2 cellular contexts compared by ENCODE assay signal in the genomic region with DNA sequence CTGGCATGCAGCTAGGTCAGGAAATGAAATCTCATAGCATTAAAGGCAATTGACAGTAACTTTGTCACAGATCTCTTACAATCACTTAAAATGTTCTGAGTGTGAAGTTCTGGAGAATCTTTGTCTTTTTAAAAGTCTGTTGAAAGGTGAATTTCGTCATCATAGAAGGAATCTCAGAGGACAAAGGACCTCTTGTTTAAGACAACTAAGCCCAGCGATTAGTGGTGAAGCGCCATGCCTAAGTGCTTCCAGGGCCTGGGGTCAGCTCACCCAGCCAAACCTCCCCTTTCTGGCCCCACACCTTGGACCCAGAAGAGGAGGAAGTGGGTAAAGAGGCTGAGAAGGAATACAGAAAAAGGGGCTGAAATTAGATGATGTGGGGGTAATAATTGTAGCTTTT.
TF ChIP-seq lines count a peak whose summit lies in the region.

No MANE protein-coding gene starts in this region.

TF ChIP-seq in HepG2, 621 proteins besides CTCF, POLR2A, EP300 and RAD21:
- TF ChIP-seq HNRNPK (IDR thresholded peaks at IDR 0.05; ENCODE audit: low read depth, low read length, poor library complexity, severe bottlenecking) (no peak), ZBTB3 (CRISPR knock-in tag; IDR thresholded peaks at IDR 0.05; ENCODE audit: borderline replicate concordance, low read depth) (no peak), MTERF4 (CRISPR knock-in tag; IDR thresholded peaks at IDR 0.05) (no peak), ZNF362 (CRISPR knock-in tag; IDR thresholded peaks at IDR 0.05; ENCODE audit: borderline replicate concordance) (no peak)

TF ChIP-seq in H1, 55 proteins besides CTCF, POLR2A, EP300 and RAD21:
- TF ChIP-seq JUN (IDR thresholded peaks at IDR 0.05; ENCODE audit: low read depth, low read length) (no peak), GABPA (IDR thresholded peaks at IDR 0.05; ENCODE audit: borderline replicate concordance, insufficient read depth, low read length) (no peak), KDM4A (IDR thresholded peaks at IDR 0.05; ENCODE audit: low read depth, low read length, severe bottlenecking) (no peak), CBX5 (IDR thresholded peaks at IDR 0.05; ENCODE audit: low read depth, low read length) (no peak), EZH2 (IDR thresholded peaks at IDR 0.05; ENCODE audit: low read depth, low read length, severe bottlenecking) (no peak), SIN3A (conservative IDR thresholded peaks at IDR 0.05 in 1 of 2, IDR thresholded peaks at IDR 0.05 in 1 of 2; ENCODE audit: low read depth in 1 of 2, low read length in 2 of 2) (no peak)
